ENCODE assay signal across 16 cellular contexts in genomic region chr7:158008267-158008666, GRCh38.
"Had no signal": no experiment of that assay in that cellular context is flagged by ENCODE, and none has a peak within 500 bp of the region (broad histone marks: within the 10 kb centered on the region; RNA-seq: fewer than 3 reads in every experiment).

No MANE protein-coding gene starts in this region.

- H3K27ac Mint-ChIP-seq: naive thymus-derived CD4-positive, alpha-beta T cell; nephron progenitor cell; stimulated activated memory B cell treated with anti-CD40 and anti-IgM and Interleukin-4, amounts not matched to agents 10 μg/mL and 1 μg/mL and 100 μg/mL, for 72 hours; stimulated activated naive CD8-positive, alpha-beta T cell treated with anti-CD3 and anti-CD28 coated beads, Interleukin-15, Interleukin-2, amounts not matched to agents 100 ng/mL and 50 ng/mL, for 24 hours had no signal

- H3K9me3 Mint-ChIP-seq: naive thymus-derived CD4-positive, alpha-beta T cell; nephron progenitor cell; stimulated activated memory B cell treated with anti-CD40 and anti-IgM and Interleukin-4, amounts not matched to agents 10 μg/mL and 1 μg/mL and 100 μg/mL, for 72 hours; stimulated activated naive CD8-positive, alpha-beta T cell treated with anti-CD3 and anti-CD28 coated beads, Interleukin-15, Interleukin-2, amounts not matched to agents 100 ng/mL and 50 ng/mL, for 24 hours had no signal

- H3K4me3 Mint-ChIP-seq: naive thymus-derived CD4-positive, alpha-beta T cell; stimulated activated memory B cell treated with anti-CD40 and anti-IgM and Interleukin-4, amounts not matched to agents 10 μg/mL and 1 μg/mL and 100 μg/mL, for 72 hours; stimulated activated naive CD8-positive, alpha-beta T cell treated with anti-CD3 and anti-CD28 coated beads, Interleukin-15, Interleukin-2, amounts not matched to agents 100 ng/mL and 50 ng/mL, for 24 hours had no signal

- DNase-seq: cortex of kidney; effector memory CD4-positive, alpha-beta T cell; gastrocnemius medialis; heart right ventricle; hypothalamus; mammary epithelial cell; naive thymus-derived CD4-positive, alpha-beta T cell; nephron progenitor cell; right cardiac atrium; small intestine; stimulated activated CD4-positive, alpha-beta T cell treated with anti-CD3 and anti-CD28 coated beads, Interleukin-4, amount 100 ng/mL, for 24 hours; tibial artery; upper lobe of right lung had no signal

- ATAC-seq: gastrocnemius medialis, left lobe of liver had no signal

- H3K27me3 Mint-ChIP-seq: stimulated activated memory B cell treated with anti-CD40 and anti-IgM and Interleukin-4, amounts not matched to agents 10 μg/mL and 1 μg/mL and 100 μg/mL, for 72 hours; stimulated activated naive CD8-positive, alpha-beta T cell treated with anti-CD3 and anti-CD28 coated beads, Interleukin-15, Interleukin-2, amounts not matched to agents 100 ng/mL and 50 ng/mL, for 24 hours had no signal

- H3K4me1 Mint-ChIP-seq: stimulated activated memory B cell treated with anti-CD40 and anti-IgM and Interleukin-4, amounts not matched to agents 10 μg/mL and 1 μg/mL and 100 μg/mL, for 72 hours had no signal

- H3K36me3 Mint-ChIP-seq: naive thymus-derived CD4-positive, alpha-beta T cell; stimulated activated memory B cell treated with anti-CD40 and anti-IgM and Interleukin-4, amounts not matched to agents 10 μg/mL and 1 μg/mL and 100 μg/mL, for 72 hours had no signal
